8 cellular contexts compared by ENCODE assay signal in genomic region chr2:239280296-239281017, GRCh38.
DNase-seq lines count a peak whose midpoint lies in the region; ATAC-seq and TF ChIP-seq lines count a peak whose summit lies in the region.
"Not testable (repeated sequence)": the region's sequence is repeated elsewhere in the genome, so short reads cannot be mapped to it uniquely, and the experiment has no call there.

No MANE protein-coding gene starts in this region.

- not testable (repeated sequence) for H3K4me3 Mint-ChIP-seq in MCF 10A (ENCODE audit: unreplicated experiment)

- H3K36me3 Mint-ChIP-seq in MCF 10A (ENCODE audit: insufficient read depth, unreplicated experiment), result not testable (repeated sequence)

- H3K9ac ChIP-seq in PC-3 (ENCODE audit: low read length), result peak overlapping the region; percentile 24; the same call in 1 of the 2 replicates

- CTCF ChIA-PET in PC-3 (lab: Charles Lee), result not testable (repeated sequence)
- CTCF ChIA-PET in MCF 10A (lab: Yijun Ruan, JAX), result interaction anchor here (0.5 kb wide), 1 partner anchor 13 kb away, joined by 3 read pairs; no protein-coding TSS in a partner anchor

- DNase-seq in AG09309 (ENCODE audit: low read depth) (peak; percentile 37), HL-60 (ENCODE audit: low read depth in 1 of 2, low spot score in 1 of 2) (peak in 1 of 2 experiments; percentile 42), PC-3 (peak; percentile 87), MCF 10A (ENCODE audit: unreplicated experiment) (peak; percentile 89), Right ventricle myocardium superior (peak; percentile 61), stromal cell of bone marrow (ENCODE audit: low read depth) (peak; percentile 79)
- DNase-seq in activated CD4-positive, alpha-beta T cell treated with anti-CD3 and anti-CD28 coated beads, Interleukin-2, amount 50 U/mL, for 4 hours, result peak; percentile 54 to 61

- H2AFZ ChIP-seq in PC-3 (ENCODE audit: low read length), result peak overlapping the region; percentile 37

- H3K4me3 ChIP-seq in AG09309 (ENCODE audit: control insufficient read depth, low read depth, low read length); HL-60 (replicated peaks; ENCODE audit: insufficient read depth, low read length); PC-3 (ENCODE audit: low read length): not testable (repeated sequence)
- H3K4me3 ChIP-seq in neutrophil (ENCODE audit: low read depth in 1 of 2, low read length in 1 of 2), result peak overlapping the region; percentile 35 to 46

- peaks cover 22% of the 10 kb centered on the region for H3K4me1 Mint-ChIP-seq in MCF 10A (ENCODE audit: insufficient read depth, unreplicated experiment)

- not testable (repeated sequence) for H3K27ac Mint-ChIP-seq in MCF 10A (ENCODE audit: low read depth, unreplicated experiment)

- not testable (repeated sequence) for H3K27me3 ChIP-seq in HL-60 (ENCODE audit: insufficient read depth, poor library complexity, severe bottlenecking); PC-3 (ENCODE audit: low read length); neutrophil

- not testable (repeated sequence) for H4K20me1 ChIP-seq in PC-3 (ENCODE audit: low read length)

- not testable (repeated sequence) for H3K9me2 ChIP-seq in PC-3 (replicated peaks; ENCODE audit: low read length)

- ATAC-seq in PC-3, result peak; percentile 96
- ATAC-seq in Right ventricle myocardium superior (ENCODE audit: poor library complexity), result not testable (repeated sequence)

- POLR2A ChIA-PET in PC-3 (lab: Charles Lee; ENCODE audit: unreplicated experiment) (interaction anchor here (0.6 kb wide), 1 partner anchor 129 kb away, joined by 3 read pairs; no protein-coding TSS in a partner anchor), MCF 10A (lab: Yijun Ruan, JAX) (interaction anchor here (0.5 to 1.1 kb wide), 6 partner anchors 12 to 1643 kb away, joined by 3 read pairs; no protein-coding TSS in a partner anchor)

- not testable (repeated sequence) for H3K9me3 Mint-ChIP-seq in MCF 10A (ENCODE audit: unreplicated experiment)

- H3K79me2 ChIP-seq in PC-3 (ENCODE audit: low read length), result peaks cover 38% of the 10 kb centered on the region

- H3K27me3 Mint-ChIP-seq in MCF 10A (ENCODE audit: insufficient read depth, unreplicated experiment), result not testable (repeated sequence)

- H3K4me1 ChIP-seq in PC-3 (ENCODE audit: insufficient read depth, low read length) (peaks cover 25% of the 10 kb centered on the region), neutrophil (ENCODE audit: control insufficient read depth in 1 of 2, insufficient read depth in 1 of 2, low read depth in 1 of 2, low read length in 1 of 2) (peaks cover 66 to 67% of the 10 kb centered on the region in 2 experiments)

- peak overlapping the region; percentile 69 for H3K4me2 ChIP-seq in PC-3 (ENCODE audit: low read length)

- not testable (repeated sequence) for TF ChIP-seq CTCF in AG09309 (IDR thresholded peaks at IDR 0.05; ENCODE audit: control insufficient read depth, insufficient read depth, low read depth, low read length, missing control alignments); HL-60 (IDR thresholded peaks at IDR 0.05; ENCODE audit: insufficient read depth, low read length); PC-3 (conservative IDR thresholded peaks at IDR 0.05; ENCODE audit: low read depth, low read length); MCF 10A (IDR thresholded peaks at IDR 0.05; ENCODE audit: unreplicated experiment); neutrophil (IDR thresholded peaks at IDR 0.05)

- peak overlapping the region; percentile 14; the same call in 1 of the 2 replicates for H3K27ac ChIP-seq in HL-60 (replicated peaks)
- peak overlapping the region; percentile 80 for H3K27ac ChIP-seq in PC-3 (ENCODE audit: low read length)
- peak overlapping the region; percentile 75 for H3K27ac ChIP-seq in neutrophil

- H3K9me3 ChIP-seq in PC-3 (ENCODE audit: low read length); neutrophil: not testable (repeated sequence)

- intact Hi-C loops in PC-3 (cut with micrococcal nuclease); MCF 10A (cut with micrococcal nuclease); Right ventricle myocardium superior (cut with DNase I): not testable (repeated sequence)

- not testable (repeated sequence) for H3K36me3 ChIP-seq in PC-3 (ENCODE audit: low read depth, low read length); neutrophil

- not testable (repeated sequence) for H3F3A ChIP-seq in PC-3 (ENCODE audit: low read length, unreplicated experiment)

- BruUV-seq in PC-3 (replicated peaks; lab: Mats Ljungman, UMichigan); MCF 10A (replicated peaks; lab: Mats Ljungman, UMichigan): not testable (repeated sequence)

Comparison
In these comparisons a context has a peak if more than half of its experiments do, and no peak if none do; other contexts are left out.
1. H3K27ac ChIP-seq: peak in every context shown above with its lines; median percentile 80 in PC-3; 75 in neutrophil; 14 in HL-60.